1 cellular context compared by ENCODE assay signal in genomic region chr3:126541628-126542339, GRCh38.
TF ChIP-seq lines count a peak whose summit lies in the region.

No MANE protein-coding gene starts in this region.

TF ChIP-seq in HepG2, 621 proteins besides CTCF, POLR2A, EP300 and RAD21:
- TF ChIP-seq ATAD3A (CRISPR knock-in tag; IDR thresholded peaks at IDR 0.05) (no peak), FLYWCH1 (CRISPR knock-in tag; IDR thresholded peaks at IDR 0.05) (no peak), RXRA (CRISPR knock-in tag; IDR thresholded peaks at IDR 0.05) (no peak), RBFOX2 (IDR thresholded peaks at IDR 0.05; ENCODE audit: low read depth, low read length) (peak; percentile 52; the same call in 1 of the 2 replicates), AGO2 (optimal IDR thresholded peaks at IDR 0.05; ENCODE audit: low read depth, low read length) (peak; percentile 71), ZBTB21 (CRISPR knock-in tag; IDR thresholded peaks at IDR 0.05) (no peak)
